ENCODE assay signal across 1 cellular context in genomic region chr1:26828352-26829093, GRCh38.
TF ChIP-seq lines count a peak whose summit lies in the region.

No MANE protein-coding gene starts in this region.

TF ChIP-seq in GM12878, 131 proteins besides CTCF, POLR2A, EP300 and RAD21 (continued from another document):
- TF ChIP-seq WRNIP1 (IDR thresholded peaks at IDR 0.05; ENCODE audit: borderline replicate concordance, low read depth, low read length) (no peak), YY1 (IDR thresholded peaks at IDR 0.05; ENCODE audit: low read depth, low read length) (0 out of 2 replicates have a peak, but pooled peaks have one; percentile 4), ZNF274 (IDR thresholded peaks at IDR 0.05; ENCODE audit: insufficient read depth, insufficient read length) (no peak), TCF12 (IDR thresholded peaks at IDR 0.05; ENCODE audit: low read depth, low read length) (no peak), RFX5 (IDR thresholded peaks at IDR 0.05; ENCODE audit: low read depth, low read length) (no peak), CBX3 (IDR thresholded peaks at IDR 0.05; ENCODE audit: borderline replicate concordance, low read depth) (no peak), ZZZ3 (IDR thresholded peaks at IDR 0.05; ENCODE audit: control insufficient read depth, insufficient read length, low read depth) (no peak), RBBP5 (conservative IDR thresholded peaks at IDR 0.05) (no peak), POLR2AphosphoS2 (IDR thresholded peaks at IDR 0.05; ENCODE audit: low read depth, low read length) (no peak), TCF3 (IDR thresholded peaks at IDR 0.05; ENCODE audit: borderline replicate concordance, insufficient read depth, low read depth, low read length) (no peak), CHD1 (IDR thresholded peaks at IDR 0.05; ENCODE audit: low read depth, low read length) (no peak), ZNF592 (IDR thresholded peaks at IDR 0.05) (no peak), MEF2A (IDR thresholded peaks at IDR 0.05; ENCODE audit: insufficient read depth, low read depth, low read length) (no peak), PML (IDR thresholded peaks at IDR 0.05; ENCODE audit: low read length) (no peak), BHLHE40 (IDR thresholded peaks at IDR 0.05; ENCODE audit: borderline replicate concordance in 1 of 2, low read depth in 2 of 2, low read length in 1 of 2) (no peak), FOXM1 (IDR thresholded peaks at IDR 0.05; ENCODE audit: low read depth, low read length) (no peak), KDM1A (IDR thresholded peaks at IDR 0.05; ENCODE audit: borderline replicate concordance) (no peak), E2F4 (IDR thresholded peaks at IDR 0.05; ENCODE audit: low read depth, low read length) (no peak), SMARCA5 (IDR thresholded peaks at IDR 0.05) (no peak), SIN3A (IDR thresholded peaks at IDR 0.05; ENCODE audit: low read depth, low read length) (0 out of 2 replicates have a peak, but pooled peaks have one; percentile 38), CHD4 (IDR thresholded peaks at IDR 0.05) (no peak), ETV6 (conservative IDR thresholded peaks at IDR 0.05 in 1 of 2, IDR thresholded peaks at IDR 0.05 in 1 of 2; ENCODE audit: borderline replicate concordance in 1 of 2, low read depth in 1 of 2) (no peak), BMI1 (IDR thresholded peaks at IDR 0.05; ENCODE audit: borderline replicate concordance) (no peak), GABPA (IDR thresholded peaks at IDR 0.05; ENCODE audit: low read depth) (no peak)
